ENCODE assay signal across 14 cellular contexts in the genomic region with DNA sequence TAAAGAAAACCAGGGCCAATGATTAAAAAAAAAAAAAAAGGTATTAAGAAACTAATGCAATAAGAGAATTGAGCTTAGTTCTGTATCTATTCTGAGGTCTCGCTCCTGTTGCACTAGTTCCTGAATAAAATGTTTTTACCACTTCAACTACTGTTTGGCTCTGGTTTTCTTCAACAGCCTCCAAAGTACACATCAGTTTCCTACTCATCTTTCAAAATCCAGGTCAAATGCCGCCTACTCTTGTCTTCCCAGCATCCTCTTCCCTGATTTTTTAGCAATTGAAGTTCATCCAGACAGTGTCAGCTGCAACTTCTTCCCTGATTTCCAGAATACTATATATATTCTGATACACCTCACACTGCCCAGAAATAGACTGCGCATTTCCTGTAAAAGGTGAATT. TPM values are rescaled to one million over a fixed set of nuclear protein-coding genes. Genes with fewer than 3 reads are reported as not detected.
A peak's percentile ranks its signal among the peaks of the same experiment; 100 is the strongest.
DNase-seq lines count a peak whose midpoint lies in the region; ATAC-seq and TF ChIP-seq lines count a peak whose summit lies in the region.
"Had no signal": no experiment of that assay in that cellular context is flagged by ENCODE, and none has a peak within 500 bp of the region (broad histone marks: within the 10 kb centered on the region; RNA-seq: fewer than 3 reads in every experiment).

No MANE protein-coding gene starts in this region.

- H3K27me3 Mint-ChIP-seq in activated CD4-positive, alpha-beta T cell treated with anti-CD3 and anti-CD28 coated beads, Interleukin-2, amount 10 ng/mL, durations not matched to agents 24 days and 14 days = peaks cover 5% of the 10 kb centered on the region
- no peaks in the 10 kb centered on the region for H3K27me3 Mint-ChIP-seq in T-helper 17 cell
- H3K27me3 Mint-ChIP-seq in osteocyte (ENCODE audit: unreplicated experiment) = no peaks in the 10 kb centered on the region

- H3K9me3 ChIP-seq in T-helper 17 cell (ENCODE audit: control insufficient read depth, low read length, poor library complexity, severe bottlenecking) = no peaks in the 10 kb centered on the region
- H3K9me3 ChIP-seq: upper lobe of right lung had no signal

- peaks cover 20% of the 10 kb centered on the region for H3K4me1 Mint-ChIP-seq in activated CD4-positive, alpha-beta T cell treated with anti-CD3 and anti-CD28 coated beads, Interleukin-2, amount 10 ng/mL, durations not matched to agents 24 days and 14 days
- peaks cover 27% of the 10 kb centered on the region for H3K4me1 Mint-ChIP-seq in T-helper 17 cell
- H3K4me1 Mint-ChIP-seq in osteocyte (ENCODE audit: unreplicated experiment) = peaks cover 20% of the 10 kb centered on the region

- TF ChIP-seq CTCF in fibroblast of villous mesenchyme (IDR thresholded peaks at IDR 0.05; ENCODE audit: insufficient read depth, low read depth, low read length) (no peak), osteocyte (IDR thresholded peaks at IDR 0.05) (no peak)

- H3K27ac Mint-ChIP-seq in activated CD4-positive, alpha-beta T cell treated with anti-CD3 and anti-CD28 coated beads, Interleukin-2, amount 10 ng/mL, durations not matched to agents 24 days and 14 days = peak overlapping the region; percentile 10
- H3K27ac Mint-ChIP-seq in T-helper 17 cell (peak overlapping the region; percentile 21), osteocyte (ENCODE audit: unreplicated experiment) (peak overlapping the region; percentile 80)

- no peak for ATAC-seq in T-helper 17 cell

- H3K36me3 Mint-ChIP-seq in activated CD4-positive, alpha-beta T cell treated with anti-CD3 and anti-CD28 coated beads, Interleukin-2, amount 10 ng/mL, durations not matched to agents 24 days and 14 days (ENCODE audit: low read depth) = peaks cover 6% of the 10 kb centered on the region
- peaks cover 3% of the 10 kb centered on the region for H3K36me3 Mint-ChIP-seq in T-helper 17 cell (ENCODE audit: low read depth)
- H3K36me3 Mint-ChIP-seq in osteocyte (ENCODE audit: unreplicated experiment) = peaks cover 2% of the 10 kb centered on the region

- peak overlapping the region; percentile 90 for H3K4me3 Mint-ChIP-seq in activated CD4-positive, alpha-beta T cell treated with anti-CD3 and anti-CD28 coated beads, Interleukin-2, amount 10 ng/mL, durations not matched to agents 24 days and 14 days
- H3K4me3 Mint-ChIP-seq in T-helper 17 cell (peak overlapping the region; percentile 81), osteocyte (ENCODE audit: unreplicated experiment) (peak overlapping the region; percentile 79)

- H3K9me3 Mint-ChIP-seq in activated CD4-positive, alpha-beta T cell treated with anti-CD3 and anti-CD28 coated beads, Interleukin-2, amount 10 ng/mL, durations not matched to agents 24 days and 14 days = no peaks in the 10 kb centered on the region
- no peaks in the 10 kb centered on the region for H3K9me3 Mint-ChIP-seq in osteocyte (ENCODE audit: unreplicated experiment)

- no peak overlapping the region for H3K4me3 ChIP-seq in fibroblast of villous mesenchyme (ENCODE audit: low read depth, low read length)

- intact Hi-C loops in activated CD4-positive, alpha-beta T cell treated with anti-CD3 and anti-CD28 coated beads, Interleukin-2, amount 10 ng/mL, durations not matched to agents 24 days and 14 days (cut with micrococcal nuclease) = loop anchor here (2.0 to 5.0 kb wide), 2 partner anchors 206 to 284 kb away; partner anchors contain the start of gene KPNA3

- no peak for DNase-seq in activated CD4-positive, alpha-beta T cell treated with anti-CD3 and anti-CD28 coated beads, Interleukin-2, amount 10 ng/mL, durations not matched to agents 24 days and 14 days
- DNase-seq in activated CD4-positive, alpha-beta T cell treated with anti-CD3 and anti-CD28 coated beads for 1 hour = no peak
- DNase-seq in T-helper 17 cell (no peak), fibroblast of villous mesenchyme (ENCODE audit: low read depth) (peak; percentile 27), osteocyte (ENCODE audit: extremely low spot score, unreplicated experiment) (no peak), NCI-H2171 treated with DMSO at 0.1 percent for 48 hours (lab: John Stamatoyannopoulos, UW) (no peak), NCI-H526 (lab: John Stamatoyannopoulos, UW) (no peak), NCI-H345 (lab: John Stamatoyannopoulos, UW) (no peak)
- DNase-seq: activated CD4-positive, CD25-positive, alpha-beta regulatory T cell treated with anti-CD3 and anti-CD28 coated beads, Interleukin-2, amount 50 U/mL, for 72 hours; amniotic stem cell; effector CD8-positive, alpha-beta T cell; NCI-H446 treated with DMSO at 0.1 percent for 48 hours; SHP77; upper lobe of right lung had no signal

RNA-seq across cellular contexts. Expression of gene RCBTB1, which starts 1.4 kb away (rescaled TPM):
- total RNA-seq in activated CD4-positive, alpha-beta T cell treated with anti-CD3 and anti-CD28 coated beads, Interleukin-2, amount 10 ng/mL, durations not matched to agents 24 days and 14 days = 14.8 and 16.2 TPM in 2 replicates
- 10 to 100 TPM; 20.2 to 23.0 TPM for total RNA-seq in T-helper 17 cell
- total RNA-seq in fibroblast of villous mesenchyme = 17.4 and 25.5 TPM in 2 replicates
- 26.2 and 29.3 TPM in 2 replicates for total RNA-seq in osteocyte

RNA-seq across cellular contexts. Expression of gene ARL11, which starts 41.6 kb away (rescaled TPM):
- total RNA-seq in activated CD4-positive, alpha-beta T cell treated with anti-CD3 and anti-CD28 coated beads, Interleukin-2, amount 10 ng/mL, durations not matched to agents 24 days and 14 days = 0.65 and 0.76 TPM in 2 replicates
- total RNA-seq in T-helper 17 cell (under 1 TPM in 1 of 2 donors, not detected in 1; 0.22 TPM), fibroblast of villous mesenchyme (not detected in 2 replicates), osteocyte (not detected in 2 replicates)

Comparison
In these comparisons a context has a peak if more than half of its experiments do, and no peak if none do; other contexts are left out.
1. H3K27ac Mint-ChIP-seq: peak in every context shown above with its lines; median percentile 80 in osteocyte; 21 in T-helper 17 cell; 10 in activated CD4-positive, alpha-beta T cell treated with anti-CD3 and anti-CD28 coated beads, Interleukin-2, amount 10 ng/mL, durations not matched to agents 24 days and 14 days.